In genomic region chr17:48047113-48047740, GRCh38 we compare ENCODE assay signal across 8 cellular contexts. TPM values are rescaled to one million over a fixed set of nuclear protein-coding genes. Genes with fewer than 3 reads are reported as not detected.
DNase-seq lines count a peak whose midpoint lies in the region; ATAC-seq lines count a peak whose summit lies in the region.

No MANE protein-coding gene starts in this region.

- peaks cover 4% of the 10 kb centered on the region for H3K27me3 ChIP-seq in iPS-15b (ENCODE audit: control insufficient read depth, insufficient read depth, low read length)

- peak overlapping the region; percentile 80 for H3K9ac ChIP-seq in iPS-15b (ENCODE audit: low read depth, low read length)

- H3K27ac Mint-ChIP-seq in stimulated activated naive B cell treated with anti-CD40 and anti-IgM and Interleukin-4, amounts not matched to agents 10 μg/mL and 1 μg/mL and 100 μg/mL, for 72 hours: peak overlapping the region; percentile 99

- no peaks in the 10 kb centered on the region for H3K9me3 ChIP-seq in iPS-15b (ENCODE audit: control insufficient read depth, insufficient read depth, low read length)

- peak; percentile 25 for DNase-seq in activated T-cell treated with anti-CD3 and anti-CD28 coated beads, Interleukin-2, amount 50 U/mL, for 1 hour
- DNase-seq in activated T-cell treated with anti-CD3 and anti-CD28 coated beads for 4 hours (no peak), MV-4-11 (lab: John Stamatoyannopoulos, UW) (no peak)
- no peak for DNase-seq in activated T-cell treated with anti-CD3 and anti-CD28 coated beads, Interleukin-2, amount 50 U/mL, for 4 hours
- DNase-seq in stimulated activated naive B cell treated with anti-CD40 and anti-IgM and Interleukin-4, amounts not matched to agents 10 μg/mL and 1 μg/mL and 100 μg/mL, for 72 hours: no peak
- no peak for DNase-seq in stimulated activated naive CD4-positive, alpha-beta T cell (lab: John Stamatoyannopoulos, UW)

- H3K9me3 Mint-ChIP-seq in activated T-cell treated with anti-CD3 and anti-CD28 coated beads, Interleukin-2, amount 50 U/mL, for 4 hours: no peaks in the 10 kb centered on the region
- H3K9me3 Mint-ChIP-seq in stimulated activated naive B cell treated with anti-CD40 and anti-IgM and Interleukin-4, amounts not matched to agents 10 μg/mL and 1 μg/mL and 100 μg/mL, for 72 hours: no peaks in the 10 kb centered on the region

- peaks cover 11% of the 10 kb centered on the region for H3K36me3 ChIP-seq in iPS-15b (ENCODE audit: control insufficient read depth, insufficient read depth, low read length)

- H3K4me1 Mint-ChIP-seq in activated T-cell treated with anti-CD3 and anti-CD28 coated beads, Interleukin-2, amount 50 U/mL, for 4 hours (ENCODE audit: low read depth): peaks cover 44% of the 10 kb centered on the region
- peaks cover 28 to 67% of the 10 kb centered on the region in 2 donors for H3K4me1 Mint-ChIP-seq in stimulated activated naive B cell treated with anti-CD40 and anti-IgM and Interleukin-4, amounts not matched to agents 10 μg/mL and 1 μg/mL and 100 μg/mL, for 72 hours

- H3K36me3 Mint-ChIP-seq in activated T-cell treated with anti-CD3 and anti-CD28 coated beads, Interleukin-2, amount 50 U/mL, for 4 hours (ENCODE audit: insufficient read depth): peaks cover 13% of the 10 kb centered on the region
- H3K36me3 Mint-ChIP-seq in stimulated activated naive B cell treated with anti-CD40 and anti-IgM and Interleukin-4, amounts not matched to agents 10 μg/mL and 1 μg/mL and 100 μg/mL, for 72 hours: peaks cover 20 to 39% of the 10 kb centered on the region in 2 donors

- H3K4me3 Mint-ChIP-seq in activated T-cell treated with anti-CD3 and anti-CD28 coated beads, Interleukin-2, amount 50 U/mL, for 4 hours: peak overlapping the region; percentile 92
- peak overlapping the region; percentile 86 to 94 for H3K4me3 Mint-ChIP-seq in stimulated activated naive B cell treated with anti-CD40 and anti-IgM and Interleukin-4, amounts not matched to agents 10 μg/mL and 1 μg/mL and 100 μg/mL, for 72 hours

- peak overlapping the region; percentile 98 for H3K4me3 ChIP-seq in iPS-15b (ENCODE audit: low read depth, low read length)

- ATAC-seq in activated T-cell treated with anti-CD3 and anti-CD28 coated beads, Interleukin-2, amount 50 U/mL, for 4 hours: no peak
- no peak for ATAC-seq in stimulated activated naive B cell treated with anti-CD40 and anti-IgM and Interleukin-4, amounts not matched to agents 10 μg/mL and 1 μg/mL and 100 μg/mL, for 72 hours (replicated peaks)
- ATAC-seq in HG02763 (IDR thresholded peaks at IDR 0.05; ENCODE audit: unreplicated experiment): no peak

- peaks cover 13% of the 10 kb centered on the region for H3K4me1 ChIP-seq in iPS-15b (ENCODE audit: control insufficient read depth, insufficient read depth, low read length)

- no peaks in the 10 kb centered on the region for H3K27me3 Mint-ChIP-seq in activated T-cell treated with anti-CD3 and anti-CD28 coated beads, Interleukin-2, amount 50 U/mL, for 4 hours (ENCODE audit: low read depth)
- H3K27me3 Mint-ChIP-seq in stimulated activated naive B cell treated with anti-CD40 and anti-IgM and Interleukin-4, amounts not matched to agents 10 μg/mL and 1 μg/mL and 100 μg/mL, for 72 hours: no peaks in the 10 kb centered on the region

RNA-seq across cellular contexts. Expression of gene NFE2L1, which starts 0.9 kb away (rescaled TPM):
- 100 to 1,000 TPM in 2 of 3 donors, 10 to 100 TPM in 1; 93.1 to 123 (median 109) TPM for total RNA-seq in activated T-cell treated with anti-CD3 and anti-CD28 coated beads, Interleukin-2, amount 50 U/mL, for 4 hours

RNA-seq across cellular contexts. Expression of gene COPZ2, which starts 9.6 kb away (rescaled TPM):
- 1 to 10 TPM; 2.6 to 3.9 (median 3.2) TPM for total RNA-seq in activated T-cell treated with anti-CD3 and anti-CD28 coated beads, Interleukin-2, amount 50 U/mL, for 4 hours

RNA-seq across cellular contexts. Expression of gene CBX1, which starts 54.1 kb away (rescaled TPM):
- total RNA-seq in activated T-cell treated with anti-CD3 and anti-CD28 coated beads, Interleukin-2, amount 50 U/mL, for 4 hours: 10 to 100 TPM; 53.2 to 64.4 (median 60.8) TPM
